Comparison of ENCODE assay signal across 11 cellular contexts in the genomic region with DNA sequence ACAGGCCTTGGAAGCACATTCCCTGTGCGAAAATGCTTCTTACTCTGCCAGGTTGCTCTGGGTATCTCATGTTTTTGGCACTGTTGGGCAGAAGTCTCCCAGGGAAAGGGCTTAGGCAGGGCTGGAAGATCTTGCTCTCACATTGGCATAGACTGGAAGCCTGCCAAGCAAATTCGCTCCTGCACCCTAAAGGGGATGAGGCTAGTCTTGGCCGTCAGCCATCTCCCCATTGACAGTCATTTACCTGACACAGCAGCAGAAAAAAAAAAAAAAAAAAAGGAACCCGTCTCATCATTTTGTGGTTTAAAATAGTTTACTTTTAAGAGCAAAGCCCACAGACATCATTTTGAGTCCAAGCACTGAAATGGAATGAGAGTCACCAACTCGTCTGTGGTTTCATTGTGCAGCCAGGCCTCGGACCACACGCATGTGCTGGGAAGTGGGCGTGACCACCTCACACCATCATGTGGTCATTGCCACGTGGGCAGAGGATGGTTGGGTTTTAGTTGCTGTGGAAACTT.
DNase-seq lines count a peak whose midpoint lies in the region; ATAC-seq, FAIRE-seq and TF ChIP-seq lines count a peak whose summit lies in the region.
"Had no signal": no experiment of that assay in that cellular context is flagged by ENCODE, and none has a peak within 500 bp of the region (broad histone marks: within the 10 kb centered on the region; RNA-seq: fewer than 3 reads in every experiment).

No MANE protein-coding gene starts in this region.

- H3K27ac ChIP-seq in A549 (peak overlapping the region in 1 of 2 experiments; percentile 59; a peak in 3 of 6 replicates), K562 (ENCODE audit: extremely low read depth, low read depth, low read length) (no peak overlapping the region), adrenal gland (no peak overlapping the region)

- H3K4me1 ChIP-seq in A549 (peaks cover 14% of the 10 kb centered on the region; the same call in 2 of the 3 replicates), K562 (replicated peaks in 1 of 2; ENCODE audit: control insufficient read depth in 2 of 2, insufficient read depth in 2 of 2, low read length in 2 of 2) (no peaks in the 10 kb centered on the region), adrenal gland (replicated peaks in 1 of 2) (no peaks in the 10 kb centered on the region)

- TF ChIP-seq EP300 in A549 (IDR thresholded peaks at IDR 0.05) (no peak), K562 (IDR thresholded peaks at IDR 0.05; ENCODE audit: low read length) (no peak)

- WGBS in A549 (ENCODE audit: missing lambda C conversion rate): 54% methylated on average over 9 of the region's 9 CpGs
- 0% methylated on average over 7 of the region's 9 CpGs for WGBS in K562 (ENCODE audit: insufficient coverage, low coverage, missing lambda C conversion rate)
- 59 to 75% (median 70%) methylated on average over 9 of the region's 9 CpGs for WGBS in adrenal gland, 4 donors

- no peaks in the 10 kb centered on the region for H3K4me1 Mint-ChIP-seq in glutamatergic neuron (ENCODE audit: low read depth, unreplicated experiment)
- H3K4me1 Mint-ChIP-seq: H9 had no signal

- no peak for TF ChIP-seq CTCF in A549 (IDR thresholded peaks at IDR 0.05)
- no peak for TF ChIP-seq CTCF in K562 (IDR thresholded peaks at IDR 0.05 in 2 of 3, conservative IDR thresholded peaks at IDR 0.05 in 1 of 3; ENCODE audit: insufficient read depth in 2 of 3, low read depth in 1 of 3, low read length in 3 of 3)
- TF ChIP-seq CTCF in glutamatergic neuron (IDR thresholded peaks at IDR 0.05; ENCODE audit: partially characterized antibody, unreplicated experiment): no peak
- TF ChIP-seq CTCF in adrenal gland (IDR thresholded peaks at IDR 0.05): no peak

- POLR2A ChIA-PET in A549 (lab: Yijun Ruan, JAX): no interaction called here
- POLR2A ChIA-PET in K562 (lab: Yijun Ruan, JAX): no interaction called here

- H3K9ac ChIP-seq in K562 (ENCODE audit: insufficient read depth in 1 of 2, low read depth in 2 of 2, low read length in 2 of 2): no peak overlapping the region

- in situ Hi-C loops in K562 (cut with MboI): no loop called here

- no peak overlapping the region; the same call in 2 of the 3 replicates for H3K4me2 ChIP-seq in A549
- H3K4me2 ChIP-seq in K562 (ENCODE audit: insufficient read depth, low read length): no peak overlapping the region

- TF ChIP-seq RAD21 in A549 (conservative IDR thresholded peaks at IDR 0.05 in 1 of 2, IDR thresholded peaks at IDR 0.05 in 1 of 2) (no peak), K562 (CRISPR knock-in tag; conservative IDR thresholded peaks at IDR 0.05 in 1 of 2, IDR thresholded peaks at IDR 0.05 in 1 of 2) (no peak)

- no peak overlapping the region for H2AFZ ChIP-seq in K562 (ENCODE audit: low read depth, low read length)

- FAIRE-seq in A549 (lab: Jason Lieb, UNC): no peak
- FAIRE-seq in K562 (lab: Jason Lieb, UNC): no peak
- FAIRE-seq: G401.6 had no signal

- H3K9me3 ChIP-seq in A549 (no peaks in the 10 kb centered on the region), K562 (replicated peaks; ENCODE audit: control insufficient read depth, insufficient read depth, low read depth, low read length) (no peaks in the 10 kb centered on the region), adrenal gland (replicated peaks in 1 of 3) (no peaks in the 10 kb centered on the region)
- H3K9me3 ChIP-seq: mucosa of descending colon had no signal

- H3K4me3 ChIP-seq in A549 (no peak overlapping the region), K562 (no peak overlapping the region), adrenal gland (no peak overlapping the region)
- H3K4me3 ChIP-seq: mucosa of descending colon had no signal

- intact Hi-C loops in K562 (cut with micrococcal nuclease): no loop called here
- intact Hi-C loops in adrenal gland (cut with DNase I): no loop called here

- TF ChIP-seq POLR2A in A549 (IDR thresholded peaks at IDR 0.05; ENCODE audit: low read length) (no peak), K562 (conservative IDR thresholded peaks at IDR 0.05) (no peak), adrenal gland (IDR thresholded peaks at IDR 0.05) (no peak)

- no TSS peak for BruUV-seq in K562 (replicated peaks; lab: Mats Ljungman, UMichigan)

- H3K36me3 ChIP-seq in K562 (ENCODE audit: control insufficient read depth, insufficient read depth, low read length) (no peaks in the 10 kb centered on the region), adrenal gland (replicated peaks in 1 of 2) (no peaks in the 10 kb centered on the region)

- H3K4me3 Mint-ChIP-seq in glutamatergic neuron (ENCODE audit: unreplicated experiment): no peak overlapping the region
- H3K4me3 Mint-ChIP-seq: H9 had no signal

- CTCF ChIA-PET in A549 (lab: Yijun Ruan, JAX): no interaction called here
- CTCF ChIA-PET in K562 (lab: Yijun Ruan, JAX; ENCODE audit: low intra/inter-chr PET ratio): no interaction called here

- DNase-seq in A549 (ENCODE audit: low read depth in 1 of 2, low spot score in 1 of 2) (peak in 1 of 2 experiments; percentile 4), NCI-H2171 treated with DMSO at 0.1 percent for 48 hours (lab: John Stamatoyannopoulos, UW) (peak; percentile 87), K562 (ENCODE audit: extremely low read depth in 1 of 4, low spot score in 3 of 4) (no peak), glutamatergic neuron (no peak), NCI-H1048 (lab: John Stamatoyannopoulos, UW) (no peak), adrenal gland (no peak), NCI-H524 treated with DMSO at 0.1 percent for 48 hours (lab: John Stamatoyannopoulos, UW) (no peak)
- DNase-seq: H9, mucosa of descending colon had no signal

- H3K9me3 Mint-ChIP-seq in glutamatergic neuron (ENCODE audit: unreplicated experiment): no peaks in the 10 kb centered on the region
- H3K9me3 Mint-ChIP-seq: H9 had no signal

- ATAC-seq in A549 (no peak), GM18519 (IDR thresholded peaks at IDR 0.05; ENCODE audit: low FRiP score, unreplicated experiment) (peak; percentile 44), K562 (no peak)
- ATAC-seq: mucosa of descending colon had no signal

- no peaks in the 10 kb centered on the region for H3K27me3 Mint-ChIP-seq in glutamatergic neuron (ENCODE audit: unreplicated experiment)

- no peaks in the 10 kb centered on the region for H3K36me3 Mint-ChIP-seq in glutamatergic neuron (ENCODE audit: unreplicated experiment)

- H3K27me3 ChIP-seq in K562 (ENCODE audit: control insufficient read depth in 2 of 2, insufficient read depth in 2 of 2, low read length in 2 of 2) (no peaks in the 10 kb centered on the region), adrenal gland (no peaks in the 10 kb centered on the region)

- H3K27ac Mint-ChIP-seq in glutamatergic neuron (ENCODE audit: unreplicated experiment): no peak overlapping the region
- H3K27ac Mint-ChIP-seq: H9 had no signal

- H4K20me1 ChIP-seq in K562 (replicated peaks; ENCODE audit: control insufficient read depth, insufficient read depth, low read length): no peaks in the 10 kb centered on the region

- H3K9me1 ChIP-seq in K562 (ENCODE audit: control insufficient read depth, insufficient read depth, low read length): no peaks in the 10 kb centered on the region

- no peaks in the 10 kb centered on the region for H3K79me2 ChIP-seq in K562 (ENCODE audit: control insufficient read depth, insufficient read depth, low read length)

TF ChIP-seq in A549, 52 proteins besides CTCF, POLR2A, EP300 and RAD21:
- TF ChIP-seq, protein P1, sequence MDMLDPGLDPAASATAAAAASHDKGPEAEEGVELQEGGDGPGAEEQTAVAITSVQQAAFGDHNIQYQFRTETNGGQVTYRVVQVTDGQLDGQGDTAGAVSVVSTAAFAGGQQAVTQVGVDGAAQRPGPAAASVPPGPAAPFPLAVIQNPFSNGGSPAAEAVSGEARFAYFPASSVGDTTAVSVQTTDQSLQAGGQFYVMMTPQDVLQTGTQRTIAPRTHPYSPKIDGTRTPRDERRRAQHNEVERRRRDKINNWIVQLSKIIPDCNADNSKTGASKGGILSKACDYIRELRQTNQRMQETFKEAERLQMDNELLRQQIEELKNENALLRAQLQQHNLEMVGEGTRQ (IDR thresholded peaks at IDR 0.05): peak; percentile 49
- TF ChIP-seq, protein P2, sequence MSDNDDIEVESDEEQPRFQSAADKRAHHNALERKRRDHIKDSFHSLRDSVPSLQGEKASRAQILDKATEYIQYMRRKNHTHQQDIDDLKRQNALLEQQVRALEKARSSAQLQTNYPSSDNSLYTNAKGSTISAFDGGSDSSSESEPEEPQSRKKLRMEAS (IDR thresholded peaks at IDR 0.05): no peak

TF ChIP-seq in K562, 482 proteins besides CTCF, POLR2A, EP300 and RAD21:
- TF ChIP-seq, protein P3, sequence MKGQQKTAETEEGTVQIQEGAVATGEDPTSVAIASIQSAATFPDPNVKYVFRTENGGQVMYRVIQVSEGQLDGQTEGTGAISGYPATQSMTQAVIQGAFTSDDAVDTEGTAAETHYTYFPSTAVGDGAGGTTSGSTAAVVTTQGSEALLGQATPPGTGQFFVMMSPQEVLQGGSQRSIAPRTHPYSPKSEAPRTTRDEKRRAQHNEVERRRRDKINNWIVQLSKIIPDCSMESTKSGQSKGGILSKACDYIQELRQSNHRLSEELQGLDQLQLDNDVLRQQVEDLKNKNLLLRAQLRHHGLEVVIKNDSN (CRISPR knock-in tag; IDR thresholded peaks at IDR 0.05): peak; percentile 38
- TF ChIP-seq L3MBTL2 (IDR thresholded peaks at IDR 0.05) (peak; percentile 39; the same call in 1 of the 2 replicates), ZBED1 (IDR thresholded peaks at IDR 0.05) (no peak), NRF1 (conservative IDR thresholded peaks at IDR 0.05 in 1 of 2, IDR thresholded peaks at IDR 0.05 in 1 of 2) (peak in 1 of 2 experiments; percentile 53; a peak in 3 of 4 replicates), RAD51 (IDR thresholded peaks at IDR 0.05; ENCODE audit: borderline replicate concordance, low read depth) (0 out of 2 replicates have a peak, but pooled peaks have one; percentile 28), ZBTB17 (CRISPR knock-in tag; IDR thresholded peaks at IDR 0.05) (no peak), RFX1 (IDR thresholded peaks at IDR 0.05) (0 out of 2 replicates have a peak, but pooled peaks have one; percentile 7), RUNX1 (IDR thresholded peaks at IDR 0.05; ENCODE audit: low read depth) (no peak), ETV6 (IDR thresholded peaks at IDR 0.05; ENCODE audit: borderline replicate concordance in 1 of 2, low read depth in 2 of 2, low read length in 1 of 2) (no peak), ETV6 (CRISPR knock-in tag; IDR thresholded peaks at IDR 0.05; ENCODE audit: borderline replicate concordance) (no peak)
- TF ChIP-seq, protein P1 (CRISPR knock-in tag; IDR thresholded peaks at IDR 0.05): peak; percentile 55
